ENCODE assay signal across 8 cellular contexts in the genomic region with DNA sequence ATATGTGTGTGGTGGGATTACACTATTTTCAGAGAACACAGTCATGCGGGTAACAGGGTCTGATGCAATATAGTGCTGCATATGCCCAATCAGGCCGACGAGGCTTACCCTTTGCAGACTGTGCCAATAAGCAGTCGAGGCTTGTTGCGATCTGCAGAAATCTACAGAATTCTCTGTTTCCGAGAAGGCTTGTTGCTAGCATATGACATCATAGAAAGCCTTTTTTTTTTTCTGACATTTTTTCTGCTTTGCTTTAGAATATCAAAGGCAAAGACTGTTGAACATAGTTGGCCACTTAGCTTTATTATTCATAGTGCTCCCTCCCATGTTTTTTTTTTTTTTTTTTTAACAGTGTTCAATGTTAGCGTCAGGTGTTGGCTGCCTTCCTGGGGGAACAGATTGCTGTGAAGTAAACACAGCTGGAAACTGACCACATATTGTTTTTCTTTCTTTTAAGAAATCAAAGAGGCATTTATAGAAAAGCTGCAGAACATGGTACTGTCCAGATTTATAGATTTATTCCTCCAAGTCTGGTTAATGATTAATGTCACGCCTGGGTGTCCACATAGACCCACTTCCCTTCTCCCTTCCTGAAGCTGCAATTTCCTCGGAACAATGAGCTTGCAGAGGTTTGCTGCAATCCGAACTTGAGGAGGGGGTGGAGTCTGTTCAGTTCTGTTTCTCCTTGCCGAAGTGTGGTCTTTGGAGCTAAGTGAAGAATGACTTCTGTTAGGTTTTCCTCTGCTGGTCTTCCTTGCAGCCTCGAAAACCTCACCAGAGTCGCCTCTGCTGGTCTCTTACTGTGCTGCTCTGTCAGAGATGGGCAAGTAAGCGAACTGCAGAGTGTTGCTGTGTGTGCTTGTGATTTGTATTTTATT.
DNase-seq lines count a peak whose midpoint lies in the region; ATAC-seq and TF ChIP-seq lines count a peak whose summit lies in the region.

No MANE protein-coding gene starts in this region.

- peak overlapping the region; percentile 35 for H3K27ac Mint-ChIP-seq in osteocyte (ENCODE audit: unreplicated experiment)

- peaks cover 16% of the 10 kb centered on the region for H3K4me1 ChIP-seq in ES-I3 (ENCODE audit: insufficient read depth, low read length)

- H3K36me3 ChIP-seq in ES-I3 (ENCODE audit: insufficient read depth, low read length): no peaks in the 10 kb centered on the region

- peak; percentile 21 for DNase-seq in SKM-1 (lab: John Stamatoyannopoulos, UW; ENCODE audit: unreplicated experiment)
- DNase-seq in glomerular visceral epithelial cell (ENCODE audit: extremely low spot score): peak; percentile 71
- no peak for DNase-seq in osteocyte (ENCODE audit: extremely low spot score, unreplicated experiment)
- no peak for DNase-seq in T-helper 1 cell
- no peak for DNase-seq in T1000 (lab: John Stamatoyannopoulos, UW)

- H3K9me3 Mint-ChIP-seq in osteocyte (ENCODE audit: unreplicated experiment): no peaks in the 10 kb centered on the region

- peak overlapping the region; percentile 28 for H3K9ac ChIP-seq in ES-I3 (ENCODE audit: low read depth, low read length)

- H3K27me3 Mint-ChIP-seq in osteocyte (ENCODE audit: unreplicated experiment): no peaks in the 10 kb centered on the region

- no peaks in the 10 kb centered on the region for H3K9me3 ChIP-seq in ES-I3 (ENCODE audit: control insufficient read depth, insufficient read depth, low read length)

- no peaks in the 10 kb centered on the region for H3K36me3 Mint-ChIP-seq in osteocyte (ENCODE audit: unreplicated experiment)

- peaks cover 22% of the 10 kb centered on the region for H3K4me1 Mint-ChIP-seq in osteocyte (ENCODE audit: unreplicated experiment)

- H3K4me3 Mint-ChIP-seq in osteocyte (ENCODE audit: unreplicated experiment): peak overlapping the region; percentile 62

- TF ChIP-seq CTCF in osteocyte (IDR thresholded peaks at IDR 0.05): no peak

- peak; percentile 30 for ATAC-seq in HG03442 (IDR thresholded peaks at IDR 0.05; ENCODE audit: unreplicated experiment)
- no peak for ATAC-seq in HG02571 (IDR thresholded peaks at IDR 0.05; ENCODE audit: unreplicated experiment)

Comparison
In these comparisons a context has a peak if more than half of its experiments do, and no peak if none do; other contexts are left out.
1. DNase-seq: peak in SKM-1 (single experiment) and glomerular visceral epithelial cell (single experiment); none in osteocyte (single experiment), T-helper 1 cell (0 of 5) and T1000 (single experiment).